8 cellular contexts compared by ENCODE assay signal in the genomic region with DNA sequence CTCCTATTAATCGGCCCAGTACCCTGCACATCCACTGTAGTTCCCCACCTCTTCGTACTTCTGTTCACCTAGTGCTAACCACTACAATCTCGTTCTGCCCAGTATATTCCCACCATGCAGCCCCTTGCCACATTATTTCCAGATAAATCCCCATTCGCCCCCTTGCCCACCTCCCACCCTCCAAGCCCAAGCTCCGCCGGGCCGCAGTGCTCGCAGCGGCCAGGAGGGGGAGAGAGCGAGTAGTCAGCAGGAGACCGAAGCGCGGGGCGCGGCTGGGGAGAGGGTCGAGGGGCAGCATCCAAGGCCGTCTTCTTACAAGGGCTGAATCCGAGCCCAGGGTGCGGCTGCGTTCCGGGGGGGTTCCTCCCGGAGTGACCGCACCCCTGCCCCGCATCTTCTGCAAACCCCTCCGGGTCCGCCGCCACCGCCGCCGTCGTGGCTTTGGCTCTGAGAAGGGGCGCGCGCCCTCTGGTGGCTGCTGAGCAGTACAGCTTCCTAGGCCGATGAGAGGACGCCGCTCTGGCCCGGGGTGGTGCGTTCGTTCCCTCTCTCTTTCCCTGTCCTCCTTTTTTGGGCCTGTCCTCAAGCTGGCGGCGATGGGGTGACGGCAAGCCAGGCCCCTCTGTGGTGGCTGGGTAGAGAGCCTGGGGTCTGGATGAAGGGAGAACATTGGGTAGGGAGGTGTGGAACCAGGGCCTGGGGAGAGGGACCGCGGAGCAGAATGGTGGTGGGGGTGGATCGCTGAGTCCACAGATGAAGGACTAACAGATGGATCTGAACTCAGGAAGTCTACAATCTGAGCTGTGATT. TPM values are rescaled to one million over a fixed set of nuclear protein-coding genes. Genes with fewer than 3 reads are reported as not detected.
DNase-seq lines count a peak whose midpoint lies in the region; ATAC-seq and TF ChIP-seq lines count a peak whose summit lies in the region.

No MANE protein-coding gene starts in this region.

- peak overlapping the region; percentile 86 for H3K4me3 Mint-ChIP-seq in neural progenitor cell

- H3K4me2 ChIP-seq in neural progenitor cell = peak overlapping the region; percentile 73

- H3F3A ChIP-seq in neural progenitor cell (ENCODE audit: low read depth) = peaks cover 12% of the 10 kb centered on the region

- peaks cover 51% of the 10 kb centered on the region for H3K4me1 Mint-ChIP-seq in neural progenitor cell

- H3K4me3 ChIP-seq in foreskin fibroblast (ENCODE audit: low read depth in 1 of 2, low read length in 2 of 2) (peak overlapping the region; percentile 48 to 65), neural progenitor cell (peak overlapping the region; percentile 72), subcutaneous abdominal adipose tissue (ENCODE audit: low read depth in 1 of 5, low read length in 5 of 5) (peak overlapping the region in 4 of 5 donors; percentile 57 to 72 (median 62))

- no peaks in the 10 kb centered on the region for H3K9me3 ChIP-seq in neural progenitor cell (ENCODE audit: low read depth)
- H3K9me3 ChIP-seq in subcutaneous abdominal adipose tissue (ENCODE audit: control insufficient read depth in 5 of 5, low read length in 5 of 5) = no peaks in the 10 kb centered on the region

- H3K27ac Mint-ChIP-seq in neural progenitor cell = peak overlapping the region; percentile 93

- peak overlapping the region; percentile 88 for H2AFZ ChIP-seq in neural progenitor cell (replicated peaks)

- DNase-seq in COLO829 (ENCODE audit: low spot score) (peak; percentile 37), HT1080 (ENCODE audit: low read depth) (peak; percentile 72), RKO (ENCODE audit: low spot score) (peak; percentile 71), activated gamma-delta T cell (lab: John Stamatoyannopoulos, UW) (peak; percentile 68), foreskin fibroblast (peak; percentile 39 to 89), neural progenitor cell (ENCODE audit: low spot score) (peak; percentile 92)

- peaks cover 4% of the 10 kb centered on the region for H4K20me1 ChIP-seq in neural progenitor cell (ENCODE audit: low read depth)

- H3K36me3 ChIP-seq in neural progenitor cell = no peaks in the 10 kb centered on the region
- H3K36me3 ChIP-seq in subcutaneous abdominal adipose tissue (ENCODE audit: control insufficient read depth in 5 of 5, insufficient read depth in 5 of 5, low read length in 5 of 5) = no peaks in the 10 kb centered on the region

- no peaks in the 10 kb centered on the region for H3K9me3 Mint-ChIP-seq in neural progenitor cell

- H3K27ac ChIP-seq in neural progenitor cell (no peak overlapping the region), subcutaneous abdominal adipose tissue (ENCODE audit: low read depth, low read length) (no peak overlapping the region)

- H3K27me3 ChIP-seq in neural progenitor cell (peaks cover 41% of the 10 kb centered on the region), subcutaneous abdominal adipose tissue (ENCODE audit: control insufficient read depth in 5 of 5, insufficient read depth in 4 of 5, low read length in 5 of 5) (peaks cover 14 to 24% (median 21%) of the 10 kb centered on the region in 5 donors)

- peaks cover 19% of the 10 kb centered on the region for H3K4me1 ChIP-seq in neural progenitor cell
- H3K4me1 ChIP-seq in subcutaneous abdominal adipose tissue (ENCODE audit: control insufficient read depth in 5 of 5, insufficient read depth in 5 of 5, low read length in 5 of 5) = peaks cover 1 to 41% (median 20%) of the 10 kb centered on the region in 5 donors

- no peaks in the 10 kb centered on the region for H3K79me2 ChIP-seq in neural progenitor cell (ENCODE audit: low read depth)

- H3K9ac ChIP-seq in neural progenitor cell = no peak overlapping the region
- peak overlapping the region in 4 of 5 donors; percentile 48 to 58 (median 49) for H3K9ac ChIP-seq in subcutaneous abdominal adipose tissue (ENCODE audit: low read length in 5 of 5)

- H3K27me3 Mint-ChIP-seq in neural progenitor cell (ENCODE audit: insufficient read depth, low read depth) = peaks cover 13% of the 10 kb centered on the region

- TF ChIP-seq CTCF in foreskin fibroblast (IDR thresholded peaks at IDR 0.05; ENCODE audit: low read depth, low read length) (peak; percentile 76), neural progenitor cell (IDR thresholded peaks at IDR 0.05) (peak; percentile 87)

- H3K36me3 Mint-ChIP-seq in neural progenitor cell = no peaks in the 10 kb centered on the region

- peak; percentile 56 for ATAC-seq in GM19468 (IDR thresholded peaks at IDR 0.05; ENCODE audit: extremely low read depth, unreplicated experiment)

RNA-seq across cellular contexts. Expression of a gene that starts 30.0 kb away (rescaled TPM):
- total RNA-seq in HT1080 (2014; rRNA removed; shearing (Covaris generic)) = 0.03 and 0.10 TPM in 2 replicates
- 0.01 TPM in 1 of 2 replicates, not detected in the other for polyA plus RNA-seq in HT1080 (2015; cell fraction: cytosol; rRNA removed)
- 0.07 and 0.08 TPM in 2 replicates for polyA plus RNA-seq in HT1080 (2015; cell fraction: nucleus; rRNA removed)
- total RNA-seq in neural progenitor cell (ENCODE audit: low replicate concordance) = 0.09 and 0.53 TPM in 2 replicates

Comparison
In these comparisons a context has a peak if more than half of its experiments do, and no peak if none do; other contexts are left out.
1. DNase-seq: peak in every context shown above with its lines; median percentile 92 in neural progenitor cell; 72 in HT1080; 71 in RKO; 68 in activated gamma-delta T cell; 64 in foreskin fibroblast; 37 in COLO829.